Comparison of ENCODE assay signal across 9 cellular contexts in the genomic region with DNA sequence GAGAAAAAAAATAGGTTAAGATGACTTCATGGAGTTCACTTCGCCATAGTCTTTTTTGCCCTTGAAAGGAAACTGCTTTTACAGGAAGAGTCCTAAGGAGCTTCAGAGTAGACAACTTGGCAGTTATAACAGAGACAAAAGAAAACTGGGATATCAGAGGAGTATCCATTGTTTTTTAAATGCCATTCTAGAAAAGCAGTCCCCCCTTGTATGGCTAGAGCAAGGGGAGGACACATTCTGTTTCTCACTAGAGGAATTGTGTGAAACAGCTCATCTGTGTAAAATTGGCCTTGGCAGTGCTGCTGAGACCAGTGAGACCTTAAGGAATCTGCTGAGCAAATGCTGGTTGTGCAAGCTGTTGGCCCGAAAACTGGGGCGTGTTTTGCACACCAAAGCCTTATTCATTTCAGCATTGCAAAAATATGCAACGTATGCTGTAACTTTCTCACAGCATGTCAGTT.
A peak's percentile ranks its signal among the peaks of the same experiment; 100 is the strongest.
DNase-seq lines count a peak whose midpoint lies in the region; ATAC-seq and TF ChIP-seq lines count a peak whose summit lies in the region.
"Had no signal": no experiment of that assay in that cellular context is flagged by ENCODE, and none has a peak within 500 bp of the region (broad histone marks: within the 10 kb centered on the region; RNA-seq: fewer than 3 reads in every experiment).

No MANE protein-coding gene starts in this region.

- no TSS peak for BruUV-seq in mammary epithelial cell (replicated peaks; lab: Mats Ljungman, UMichigan)

- H3K36me3 ChIP-seq in GM23248 (ENCODE audit: low read depth) = peaks cover 15% of the 10 kb centered on the region
- H3K36me3 ChIP-seq in mammary epithelial cell (ENCODE audit: insufficient read depth, low read length) = no peaks in the 10 kb centered on the region
- no peaks in the 10 kb centered on the region for H3K36me3 ChIP-seq in hepatocyte (replicated peaks; ENCODE audit: insufficient read depth, low read depth)

- TF ChIP-seq CTCF in mammary epithelial cell (conservative IDR thresholded peaks at IDR 0.05 in 1 of 2, IDR thresholded peaks at IDR 0.05 in 1 of 2; ENCODE audit: extremely low read depth in 1 of 2, insufficient read depth in 1 of 2, low read depth in 1 of 2, low read length in 2 of 2) (no peak), hepatocyte (IDR thresholded peaks at IDR 0.05; ENCODE audit: poor library complexity) (no peak), GM20000 (IDR thresholded peaks at IDR 0.05; ENCODE audit: extremely low read depth, missing control alignments) (no peak)

- H3K9me2 ChIP-seq in GM23248 (ENCODE audit: insufficient read depth) (no peaks in the 10 kb centered on the region), hepatocyte (replicated peaks; ENCODE audit: insufficient read depth) (no peaks in the 10 kb centered on the region)

- peak overlapping the region; percentile 40 for H3K9ac ChIP-seq in GM23248
- no peak overlapping the region for H3K9ac ChIP-seq in mammary epithelial cell (ENCODE audit: insufficient read depth, low read length)

- H3K4me3 ChIP-seq in GM23248 = no peak overlapping the region
- no peak overlapping the region for H3K4me3 ChIP-seq in mammary epithelial cell (replicated peaks in 1 of 3; ENCODE audit: insufficient read depth in 1 of 3, low read depth in 2 of 3, low read length in 3 of 3)
- no peak overlapping the region for H3K4me3 ChIP-seq in hepatocyte

- DNase-seq in GM23248 = peak; percentile 67
- DNase-seq in mammary epithelial cell = no peak
- DNase-seq in hepatocyte (ENCODE audit: low spot score) = no peak
- DNase-seq in retina = peak; percentile 81
- DNase-seq in stimulated activated naive CD4-positive, alpha-beta T cell treated with Interleukin-2 at 50 U/mL for 16 hours (lab: John Stamatoyannopoulos, UW) = no peak
- DNase-seq in GM20000 (ENCODE audit: low spot score) = no peak
- no peak for DNase-seq in NCI-H2107 treated with DMSO at 0.1 percent for 48 hours (lab: John Stamatoyannopoulos, UW; ENCODE audit: unreplicated experiment)
- DNase-seq: activated naive CD8-positive, alpha-beta T cell treated with anti-CD3 and anti-CD28 coated beads, Interleukin-2, amount 50 U/mL, for 24 hours had no signal

- no peak for ATAC-seq in HG02884 (IDR thresholded peaks at IDR 0.05; ENCODE audit: unreplicated experiment)
- ATAC-seq: activated naive CD8-positive, alpha-beta T cell treated with anti-CD3 and anti-CD28 coated beads, Interleukin-2, amount 50 U/mL, for 24 hours had no signal

- H3K4me2 ChIP-seq in GM23248 (ENCODE audit: unreplicated experiment) = peak overlapping the region; percentile 46
- peak overlapping the region; percentile 6 for H3K4me2 ChIP-seq in mammary epithelial cell (ENCODE audit: insufficient read depth, low read depth, low read length)
- no peak overlapping the region for H3K4me2 ChIP-seq in hepatocyte

- H3K79me2 ChIP-seq in GM23248 (ENCODE audit: insufficient read depth) = no peaks in the 10 kb centered on the region
- H3K79me2 ChIP-seq in mammary epithelial cell (ENCODE audit: insufficient read depth, low read length) = no peaks in the 10 kb centered on the region
- H3K79me2 ChIP-seq in hepatocyte = no peaks in the 10 kb centered on the region

- H4K20me1 ChIP-seq in GM23248 (ENCODE audit: insufficient read depth) = no peaks in the 10 kb centered on the region
- H4K20me1 ChIP-seq in mammary epithelial cell (ENCODE audit: insufficient read depth, low read length) = no peaks in the 10 kb centered on the region
- H4K20me1 ChIP-seq in hepatocyte (ENCODE audit: insufficient read depth, poor library complexity, severe bottlenecking) = no peaks in the 10 kb centered on the region

- H3K27ac ChIP-seq in GM23248 = peak overlapping the region; percentile 80
- peak overlapping the region; percentile 42 for H3K27ac ChIP-seq in mammary epithelial cell (ENCODE audit: insufficient read depth, low read depth, low read length)
- H3K27ac ChIP-seq in hepatocyte = peak overlapping the region; percentile 76

- dilution Hi-C loops in mammary epithelial cell (cut with HindIII; ENCODE audit: low sequenced_read_pairs) = no loop called here

- peaks cover 51% of the 10 kb centered on the region for H3K4me1 ChIP-seq in GM23248 (ENCODE audit: insufficient read depth)
- peaks cover 29% of the 10 kb centered on the region for H3K4me1 ChIP-seq in mammary epithelial cell (ENCODE audit: insufficient read depth, low read length)
- peaks cover 24% of the 10 kb centered on the region for H3K4me1 ChIP-seq in hepatocyte (ENCODE audit: insufficient read depth)

- H2AFZ ChIP-seq in GM23248 (peak overlapping the region; percentile 52), mammary epithelial cell (ENCODE audit: low read depth, low read length) (no peak overlapping the region), hepatocyte (no peak overlapping the region)

- H3K9me3 ChIP-seq in GM23248 (ENCODE audit: low read depth) (no peaks in the 10 kb centered on the region), mammary epithelial cell (replicated peaks; ENCODE audit: insufficient read depth, low read length) (no peaks in the 10 kb centered on the region), hepatocyte (ENCODE audit: low read depth) (no peaks in the 10 kb centered on the region)

- whole genome bisulfite sequencing in GM23248 (ENCODE audit: low coverage in 1 of 2, low lambda C conversion rate in 2 of 2, missing lambda C conversion rate in 2 of 2), 2 experiments = 21% methylated on average over 4 of the region's 4 CpGs
- 36% methylated on average over 4 of the region's 4 CpGs for WGBS in mammary epithelial cell (ENCODE audit: low coverage, missing lambda C conversion rate)
- WGBS in hepatocyte (ENCODE audit: low lambda C conversion rate, missing lambda C conversion rate) = 84% methylated on average over 4 of the region's 4 CpGs

- CTCF ChIA-PET in mammary epithelial cell (lab: Charles Lee; ENCODE audit: low non-redundant PET) = no interaction called here

- H3F3A ChIP-seq in GM23248 (ENCODE audit: insufficient read depth) = peaks cover 56% of the 10 kb centered on the region

- in situ Hi-C loops in GM23248 (cut with MboI) = no loop called here
- in situ Hi-C loops in mammary epithelial cell (cut with MboI; ENCODE audit: low sequenced_read_pairs in 2 of 2) = no loop called here

- intact Hi-C loops in mammary epithelial cell (cut with micrococcal nuclease) = no loop called here

- H3K27me3 ChIP-seq in GM23248 (replicated peaks; ENCODE audit: insufficient read depth) (no peaks in the 10 kb centered on the region), mammary epithelial cell (ENCODE audit: insufficient read depth, low read length) (no peaks in the 10 kb centered on the region), hepatocyte (no peaks in the 10 kb centered on the region)

Comparison
In these comparisons a context has a peak if more than half of its experiments do, and no peak if none do; other contexts are left out.
1. DNase-seq: peak in GM23248 (single experiment) and retina (single experiment); none in mammary epithelial cell (single experiment), hepatocyte (single experiment), stimulated activated naive CD4-positive, alpha-beta T cell treated with Interleukin-2 at 50 U/mL for 16 hours (single experiment), GM20000 (single experiment) and NCI-H2107 treated with DMSO at 0.1 percent for 48 hours (single experiment).
2. Peak in every context shown above with its lines, with median percentiles within 50 percentile points of each other: H3K27ac ChIP-seq.